In genomic region chr2:120447122-120447785, GRCh38 we compare ENCODE assay signal across 22 cellular contexts.
"Had no signal": no experiment of that assay in that cellular context is flagged by ENCODE, and none has a peak within 500 bp of the region (broad histone marks: within the 10 kb centered on the region; RNA-seq: fewer than 3 reads in every experiment).

No MANE protein-coding gene starts in this region.

- H3K36me3 ChIP-seq: lower lobe of right lung, ovary, stomach, upper lobe of left lung had no signal

- H3K27ac ChIP-seq: lower lobe of right lung, ovary, skin epidermis, stomach, testis, upper lobe of left lung had no signal

- DNase-seq: activated CD4-positive, alpha-beta T cell treated with anti-CD3 and anti-CD28 coated beads for 1 hour; activated naive CD4-positive, alpha-beta T cell treated with anti-CD3 and anti-CD28 coated beads for 36 hours; activated naive CD8-positive, alpha-beta T cell treated with anti-CD3 and anti-CD28 coated beads, Interleukin-2, amount 10 ng/mL, durations not matched to agents 7 days and 5 days; activated T-cell treated with anti-CD3 and anti-CD28 coated beads, Interleukin-2, amount 50 U/mL, for 4 hours; dermis blood vessel endothelial cell; effector CD8-positive, alpha-beta T cell; erythroblast; foreskin fibroblast; kidney; lower lobe of right lung; mesendoderm; naive B cell; ovary; right cardiac atrium; stimulated activated CD4-positive, alpha-beta T cell treated with anti-CD3 and anti-CD28 coated beads, Interleukin-2, amount 100 ng/mL, for 24 hours; stomach; T-helper 1 cell; testis had no signal

- H3K9me3 ChIP-seq: lower lobe of right lung, ovary, stomach, testis, upper lobe of left lung had no signal

- H3K4me3 ChIP-seq: lower lobe of right lung, ovary, skin epidermis, stomach, testis, upper lobe of left lung had no signal

- H3K27me3 ChIP-seq: ovary, testis had no signal

- ATAC-seq: activated T-cell treated with anti-CD3 and anti-CD28 coated beads, Interleukin-2, amount 50 U/mL, for 4 hours; left lobe of liver; lower lobe of right lung; right cardiac atrium; stimulated activated effector memory CD8-positive, alpha-beta T cell treated with anti-CD3 and anti-CD28 coated beads, Interleukin-12 subunit alpha, Interleukin-12 subunit beta, amount 100 ng/mL, for 72 hours had no signal
